ENCODE assay signal across 11 cellular contexts in genomic region chr4:152585036-152585439, GRCh38. TPM values are rescaled to one million over a fixed set of nuclear protein-coding genes. Genes with fewer than 3 reads are reported as not detected.
DNase-seq lines count a peak whose midpoint lies in the region; ATAC-seq, FAIRE-seq and TF ChIP-seq lines count a peak whose summit lies in the region.
"Had no signal": no experiment of that assay in that cellular context is flagged by ENCODE, and none has a peak within 500 bp of the region (broad histone marks: within the 10 kb centered on the region; RNA-seq: fewer than 3 reads in every experiment).

No MANE protein-coding gene starts in this region.

- H3K4me1 ChIP-seq in lower lobe of right lung (peaks cover 1% of the 10 kb centered on the region), kidney (ENCODE audit: control insufficient read depth in 1 of 2, insufficient read depth in 1 of 2, low read depth in 1 of 2, low read length in 2 of 2) (no peaks in the 10 kb centered on the region)

- H3K36me3 ChIP-seq in lower lobe of right lung = no peaks in the 10 kb centered on the region
- no peaks in the 10 kb centered on the region for H3K36me3 ChIP-seq in kidney (ENCODE audit: control insufficient read depth in 1 of 2, insufficient read depth in 2 of 2, low read length in 2 of 2)

- DNase-seq in GM13976 (ENCODE audit: low spot score) = peak; percentile 40
- DNase-seq in OCI-M1 (lab: John Stamatoyannopoulos, UW) = peak; percentile 24
- no peak for DNase-seq in lower lobe of right lung
- no peak for DNase-seq in kidney
- DNase-seq in retina = no peak
- DNase-seq in NCI-H2227 treated with DMSO at 0.1 percent for 48 hours (lab: John Stamatoyannopoulos, UW) = no peak
- DNase-seq: activated CD4-positive, alpha-beta T cell treated with anti-CD3 and anti-CD28 coated beads for 1 hour; DMS79; stimulated activated CD4-positive, alpha-beta T cell treated with anti-CD3 and anti-CD28 coated beads, Interleukin-4, amount 100 ng/mL, for 1 hour had no signal

- ATAC-seq in GM21717 (IDR thresholded peaks at IDR 0.05; ENCODE audit: unreplicated experiment) (peak; percentile 63), lower lobe of right lung (peak; percentile 60 to 65), GM18868 (IDR thresholded peaks at IDR 0.05; ENCODE audit: unreplicated experiment) (no peak)

- peak overlapping the region; percentile 61 for H3K27ac ChIP-seq in lower lobe of right lung
- no peak overlapping the region for H3K27ac ChIP-seq in kidney (ENCODE audit: low read depth in 2 of 2, low read length in 2 of 2)

- intact Hi-C loops in lower lobe of right lung (cut with DNase I) (no loop called here), kidney (cut with DNase I) (no loop called here)

- no peak for FAIRE-seq in kidney (lab: Jason Lieb, UNC)

- H3K9me3 ChIP-seq in lower lobe of right lung (no peaks in the 10 kb centered on the region), kidney (ENCODE audit: control insufficient read depth in 1 of 2, low read length in 2 of 2) (no peaks in the 10 kb centered on the region)

- in situ Hi-C loops in GM13976 (cut with MboI; ENCODE audit: low sequenced_read_pairs, unreplicated experiment) = no loop called here

- no peak overlapping the region for H3K4me3 ChIP-seq in lower lobe of right lung
- no peak overlapping the region for H3K4me3 ChIP-seq in kidney (ENCODE audit: low read length in 2 of 2)

- no peak for TF ChIP-seq CTCF in GM13976 (IDR thresholded peaks at IDR 0.05; ENCODE audit: borderline replicate concordance, control extremely low read depth, extremely low read depth, insufficient read depth, missing control alignments)
- TF ChIP-seq CTCF in lower lobe of right lung (IDR thresholded peaks at IDR 0.05) = no peak
- TF ChIP-seq CTCF in kidney (IDR thresholded peaks at IDR 0.05; ENCODE audit: borderline replicate concordance, extremely low read depth, insufficient read depth) = no peak

- H3K27me3 ChIP-seq in lower lobe of right lung (ENCODE audit: low read depth) = no peaks in the 10 kb centered on the region

- H3K9ac ChIP-seq in kidney (ENCODE audit: low read length in 2 of 2) = no peak overlapping the region

RNA-seq across cellular contexts. Expression of gene FBXW7, which starts 49.1 kb away (rescaled TPM):
- total RNA-seq in lower lobe of right lung (39.6 TPM), kidney (64.0 TPM)
- polyA plus RNA-seq in kidney (ENCODE audit: insufficient read depth, low read depth, low replicate concordance) = 5.5 TPM

Comparison
In these comparisons a context has a peak if more than half of its experiments do, and no peak if none do; other contexts are left out.
1. DNase-seq: peak in GM13976 (single experiment) and OCI-M1 (single experiment); none in lower lobe of right lung (single experiment), kidney (single experiment), retina (single experiment) and NCI-H2227 treated with DMSO at 0.1 percent for 48 hours (single experiment).